In genomic region chr2:124988794-124989193, GRCh38 we compare ENCODE assay signal across 26 cellular contexts.
DNase-seq lines count a peak whose midpoint lies in the region; ATAC-seq, FAIRE-seq and TF ChIP-seq lines count a peak whose summit lies in the region.
"Had no signal": no experiment of that assay in that cellular context is flagged by ENCODE, and none has a peak within 500 bp of the region (broad histone marks: within the 10 kb centered on the region; RNA-seq: fewer than 3 reads in every experiment).

No MANE protein-coding gene starts in this region.

- no peak for TF ChIP-seq RAD21 in GM12878 (IDR thresholded peaks at IDR 0.05; ENCODE audit: insufficient read depth, low read depth, low read length)

- H4K20me1 ChIP-seq in GM12878 (ENCODE audit: control insufficient read depth, insufficient read depth) (no peaks in the 10 kb centered on the region), OCI-LY7 (ENCODE audit: insufficient read depth, low read length) (no peaks in the 10 kb centered on the region)
- H4K20me1 ChIP-seq: BLaER1 had no signal

- CTCF ChIA-PET in GM12878 (lab: Yijun Ruan, JAX) = no interaction called here
- CTCF ChIA-PET in OCI-LY7 (lab: Charles Lee; ENCODE audit: unreplicated experiment) = no interaction called here

- no peaks in the 10 kb centered on the region for H3K4me1 ChIP-seq in GM12878 (ENCODE audit: control insufficient read depth, insufficient read depth, low read length)
- H3K4me1 ChIP-seq in OCI-LY7 (ENCODE audit: insufficient read depth, low read length, poor library complexity, severe bottlenecking) = no peaks in the 10 kb centered on the region
- H3K4me1 ChIP-seq: BE2C, BLaER1 had no signal

- H3K27ac ChIP-seq in GM12878 (ENCODE audit: control insufficient read depth, insufficient read depth) (no peak overlapping the region), OCI-LY7 (ENCODE audit: low read depth, low read length, poor library complexity, severe bottlenecking) (no peak overlapping the region)
- H3K27ac ChIP-seq: BLaER1 had no signal

- FAIRE-seq in GM12878 (lab: Jason Lieb, UNC) = no peak
- FAIRE-seq: A204.1, GM12892, GM18507 had no signal

- H3K79me2 ChIP-seq in GM12878 (ENCODE audit: control insufficient read depth, insufficient read depth, low read length) (no peaks in the 10 kb centered on the region), OCI-LY7 (ENCODE audit: insufficient read depth, low read depth, low read length) (no peaks in the 10 kb centered on the region)

- TF ChIP-seq POLR2A in GM12878 (IDR thresholded peaks at IDR 0.05; ENCODE audit: low read depth, low read length) = no peak

- ATAC-seq in GM18867 (IDR thresholded peaks at IDR 0.05; ENCODE audit: unreplicated experiment) (peak; percentile 62), GM12878 (peak; percentile 50), GM18519 (IDR thresholded peaks at IDR 0.05; ENCODE audit: low FRiP score, unreplicated experiment) (no peak)

- SMC1A ChIA-PET in GM12878 (lab: Charles Lee; ENCODE audit: uncharacterized antibody, unreplicated experiment) = interaction anchor here (1.8 kb wide), 1 partner anchor 104 kb away, joined by 5 read pairs; no protein-coding TSS in a partner anchor

- H3K27me3 ChIP-seq in GM12878 (replicated peaks in 1 of 2; ENCODE audit: control insufficient read depth in 2 of 2, insufficient read depth in 2 of 2, low read length in 1 of 2) = no peaks in the 10 kb centered on the region
- H3K27me3 ChIP-seq: BE2C, BLaER1 had no signal

- BruUV-seq in GM12878 (replicated peaks; lab: Mats Ljungman, UMichigan) (no TSS peak), OCI-LY7 (replicated peaks; lab: Mats Ljungman, UMichigan) (no TSS peak)

- peak; percentile 14 for DNase-seq in MV-4-11 (lab: John Stamatoyannopoulos, UW)
- no peak for DNase-seq in GM12878 (ENCODE audit: low read depth, low spot score)
- DNase-seq in NCI-H226 = no peak
- DNase-seq in OCI-LY7 (ENCODE audit: low spot score) = no peak
- DNase-seq in NCI-H1105 (lab: John Stamatoyannopoulos, UW) = no peak
- DNase-seq: 8988T; ACHN; BE2C; C1 segment of cervical spinal cord; CD4-positive, alpha-beta memory T cell; CD4-positive, CD25-positive, alpha-beta regulatory T cell; CD8-positive, alpha-beta memory T cell; COR-L47; DMS 273 treated with DMSO at 0.1 percent for 48 hours; DMS153; DMS53; DMS79; DND-41; EL; GDM1 had no signal

- 65% methylated on average over 3 of the region's 3 CpGs for WGBS in GM12878 (ENCODE audit: insufficient coverage, insufficient replicate concordance, low lambda C conversion rate, missing lambda C conversion rate)

- RAD21 ChIA-PET in GM12878 (lab: Charles Lee; ENCODE audit: unreplicated experiment) = interaction anchor here (0.6 kb wide), 1 partner anchor 572 kb away, joined by 3 read pairs; no protein-coding TSS in a partner anchor

- TF ChIP-seq CTCF in GM12878 (IDR thresholded peaks at IDR 0.05 in 2 of 3, conservative IDR thresholded peaks at IDR 0.05 in 1 of 3; ENCODE audit: control insufficient read depth in 2 of 3, extremely low read depth in 1 of 3, insufficient read depth in 1 of 3, low read depth in 3 of 3, low read length in 3 of 3) = no peak
- TF ChIP-seq CTCF in OCI-LY7 (conservative IDR thresholded peaks at IDR 0.05; ENCODE audit: low read length) = no peak

- no peak overlapping the region for H3K9ac ChIP-seq in GM12878 (ENCODE audit: control insufficient read depth, insufficient read depth, low read length)
- H3K9ac ChIP-seq: BLaER1 had no signal

- intact Hi-C loops in GM12878 (cut with micrococcal nuclease; ENCODE audit: unreplicated experiment) (no loop called here), OCI-LY7 (cut with micrococcal nuclease; ENCODE audit: unreplicated experiment) (no loop called here)

- no peak for TF ChIP-seq EP300 in GM12878 (IDR thresholded peaks at IDR 0.05; ENCODE audit: borderline replicate concordance in 1 of 2, control insufficient read depth in 1 of 2, low read depth in 2 of 2, low read length in 2 of 2)

- in situ Hi-C loops in GM12878 (cut with MboI) = no loop called here

- H3K4me2 ChIP-seq in GM12878 (ENCODE audit: control insufficient read depth, insufficient read depth) (no peak overlapping the region), OCI-LY7 (ENCODE audit: low read length) (no peak overlapping the region)
- H3K4me2 ChIP-seq: BLaER1 had no signal

- H2AFZ ChIP-seq in GM12878 (ENCODE audit: control insufficient read depth, low read depth, low read length) = no peak overlapping the region
- H2AFZ ChIP-seq in OCI-LY7 (ENCODE audit: low read length) = no peak overlapping the region

- no peaks in the 10 kb centered on the region for H3K36me3 ChIP-seq in GM12878 (ENCODE audit: control insufficient read depth in 2 of 2, insufficient read depth in 2 of 2, low read length in 1 of 2)
- no peaks in the 10 kb centered on the region for H3K36me3 ChIP-seq in OCI-LY7 (ENCODE audit: insufficient read depth, low read length)
- H3K36me3 ChIP-seq: BE2C, BLaER1 had no signal

- H3K9me3 ChIP-seq in GM12878 (replicated peaks; ENCODE audit: control insufficient read depth, insufficient read depth, low read length) = no peaks in the 10 kb centered on the region
- no peaks in the 10 kb centered on the region for H3K9me3 ChIP-seq in OCI-LY7 (ENCODE audit: low read length)
- H3K9me3 ChIP-seq: BE2C had no signal

- POLR2A ChIA-PET in GM12878 (lab: Charles Lee) (interaction anchor here (0.6 kb wide), 1 partner anchor 110 kb away, joined by 3 read pairs; no protein-coding TSS in a partner anchor), OCI-LY7 (lab: Charles Lee) (interaction anchor here (0.7 to 0.9 kb wide), 2 partner anchors 8 to 226 kb away, joined by 3 read pairs; no protein-coding TSS in a partner anchor)

- no peaks in the 10 kb centered on the region for H3K9me2 ChIP-seq in OCI-LY7 (ENCODE audit: insufficient read depth, low read length)

- no peak overlapping the region for H3K4me3 ChIP-seq in GM12878
- no peak overlapping the region for H3K4me3 ChIP-seq in OCI-LY7 (ENCODE audit: low read depth, low read length, poor library complexity, severe bottlenecking)
- H3K4me3 ChIP-seq: BLaER1 had no signal

TF ChIP-seq in GM12878, 131 proteins besides CTCF, POLR2A, EP300 and RAD21:
- TF ChIP-seq PKNOX1 (IDR thresholded peaks at IDR 0.05) = peak; percentile 28; the same call in 1 of the 2 replicates
- TF ChIP-seq TCF7 (IDR thresholded peaks at IDR 0.05; ENCODE audit: borderline replicate concordance) = no peak
TF ChIP-seq in GM12878: peak in this region for 1.
